Comparison of ENCODE assay signal across 16 cellular contexts in the genomic region with DNA sequence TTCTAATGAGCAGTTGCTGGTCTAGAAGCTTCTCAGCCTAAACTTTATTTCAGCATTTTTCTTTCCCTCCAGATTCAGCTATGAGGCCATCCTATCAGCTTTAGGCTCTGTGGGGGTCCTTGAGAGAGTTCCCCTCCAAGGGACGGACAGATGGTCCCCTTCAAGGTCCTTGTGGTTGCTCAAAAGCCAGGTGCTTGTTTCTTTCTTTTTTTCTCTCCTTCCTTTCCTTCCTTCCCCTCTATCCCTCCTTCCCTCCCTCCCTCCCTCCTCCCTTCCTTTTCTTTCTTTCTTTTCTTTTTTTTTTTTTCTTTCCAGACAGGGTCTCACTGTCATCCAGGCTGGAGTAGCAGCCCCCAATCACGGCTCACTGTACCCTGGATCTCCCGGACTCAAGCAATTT. TPM values are rescaled to one million over a fixed set of nuclear protein-coding genes. Genes with fewer than 3 reads are reported as not detected.
DNase-seq lines count a peak whose midpoint lies in the region; ATAC-seq and TF ChIP-seq lines count a peak whose summit lies in the region.
"Had no signal": no experiment of that assay in that cellular context is flagged by ENCODE, and none has a peak within 500 bp of the region (broad histone marks: within the 10 kb centered on the region; RNA-seq: fewer than 3 reads in every experiment).

No MANE protein-coding gene starts in this region.

- H3K27me3 ChIP-seq in KMS-11 (ENCODE audit: insufficient read depth, low read depth) (peaks cover 15% of the 10 kb centered on the region; the same call in 1 of the 2 replicates), spleen (replicated peaks in 1 of 7) (peaks cover 0 to 9% (median 0%) of the 10 kb centered on the region in 7 donors), prostate gland (replicated peaks; ENCODE audit: insufficient read depth) (no peaks in the 10 kb centered on the region)
- H3K27me3 ChIP-seq: Peyer's patch, tibial artery had no signal

- no peak for DNase-seq in activated T-cell treated with anti-CD3 and anti-CD28 coated beads, Interleukin-2, amount 50 U/mL, for 4 hours
- no peak for DNase-seq in activated T-cell treated with anti-CD3 and anti-CD28 coated beads, Interleukin-2, amount 50 U/mL, for 48 hours
- DNase-seq in spleen: no peak
- DNase-seq in prostate gland (ENCODE audit: low spot score): no peak
- no peak for DNase-seq in NCI-H1930 (lab: John Stamatoyannopoulos, UW)
- DNase-seq: left colon, NCI-H1436, NCI-H774, SK-N-SH had no signal

- peak overlapping the region; percentile 97 for H3K27ac Mint-ChIP-seq in dendritic cell treated with granulocyte-macrophage colony-stimulating factor and Interleukin-4, amounts not matched to agents 40 ng/mL and 50 ng/mL, for 4 days

- H3K4me3 Mint-ChIP-seq in activated T-cell treated with anti-CD3 and anti-CD28 coated beads, Interleukin-2, amount 50 U/mL, for 4 hours: peak overlapping the region; percentile 58
- no peak overlapping the region for H3K4me3 Mint-ChIP-seq in dendritic cell treated with granulocyte-macrophage colony-stimulating factor and Interleukin-4, amounts not matched to agents 40 ng/mL and 50 ng/mL, for 4 days

- no peaks in the 10 kb centered on the region for H3K79me2 ChIP-seq in KMS-11 (ENCODE audit: insufficient read depth, low read depth)

- TF ChIP-seq CTCF in KMS-11 (conservative IDR thresholded peaks at IDR 0.05; ENCODE audit: low read depth, low read length) (no peak), spleen (IDR thresholded peaks at IDR 0.05 in 8 of 11, conservative IDR thresholded peaks at IDR 0.05 in 3 of 11) (no peak), prostate gland (IDR thresholded peaks at IDR 0.05) (no peak)

- no peaks in the 10 kb centered on the region for H3K27me3 Mint-ChIP-seq in activated T-cell treated with anti-CD3 and anti-CD28 coated beads, Interleukin-2, amount 50 U/mL, for 4 hours (ENCODE audit: low read depth)
- no peaks in the 10 kb centered on the region for H3K27me3 Mint-ChIP-seq in dendritic cell treated with granulocyte-macrophage colony-stimulating factor and Interleukin-4, amounts not matched to agents 40 ng/mL and 50 ng/mL, for 4 days

- no peaks in the 10 kb centered on the region for H3K9me3 Mint-ChIP-seq in activated T-cell treated with anti-CD3 and anti-CD28 coated beads, Interleukin-2, amount 50 U/mL, for 4 hours
- H3K9me3 Mint-ChIP-seq in dendritic cell treated with granulocyte-macrophage colony-stimulating factor and Interleukin-4, amounts not matched to agents 40 ng/mL and 50 ng/mL, for 4 days: no peaks in the 10 kb centered on the region

- H4K20me1 ChIP-seq in KMS-11 (ENCODE audit: insufficient read depth): no peaks in the 10 kb centered on the region

- intact Hi-C loops in dendritic cell treated with granulocyte-macrophage colony-stimulating factor and Interleukin-4, amounts not matched to agents 40 ng/mL and 50 ng/mL, for 4 days (cut with micrococcal nuclease): no loop called here
- intact Hi-C loops in spleen (cut with DNase I; ENCODE audit: low total_unique reads) (no loop called here), prostate gland (cut with DNase I) (loop anchor here (2.0 to 10.0 kb wide), 3 partner anchors 49 to 151 kb away; a partner anchor contains a TSS)

- H2AFZ ChIP-seq in KMS-11 (ENCODE audit: low read depth): peak overlapping the region; percentile 73

- 59 to 73% (median 68%) methylated on average over 3 of the region's 3 CpGs for WGBS in spleen, 5 donors
- WGBS in prostate gland: 96% methylated on average over 3 of the region's 3 CpGs

- peaks cover 69% of the 10 kb centered on the region for H3K4me1 Mint-ChIP-seq in activated T-cell treated with anti-CD3 and anti-CD28 coated beads, Interleukin-2, amount 50 U/mL, for 4 hours (ENCODE audit: low read depth)
- peaks cover 68% of the 10 kb centered on the region for H3K4me1 Mint-ChIP-seq in dendritic cell treated with granulocyte-macrophage colony-stimulating factor and Interleukin-4, amounts not matched to agents 40 ng/mL and 50 ng/mL, for 4 days (ENCODE audit: low read depth)

- H3K4me1 ChIP-seq in KMS-11 (ENCODE audit: low read depth, poor library complexity, severe bottlenecking) (peaks cover 77% of the 10 kb centered on the region), spleen (peaks cover 39 to 95% (median 84%) of the 10 kb centered on the region in 6 donors), prostate gland (replicated peaks) (no peaks in the 10 kb centered on the region)

- H3K9me3 ChIP-seq in spleen: no peaks in the 10 kb centered on the region
- no peaks in the 10 kb centered on the region for H3K9me3 ChIP-seq in prostate gland
- H3K9me3 ChIP-seq: A549, Peyer's patch, SK-N-SH, tibial artery had no signal

- peak overlapping the region; percentile 72 for H3K27ac ChIP-seq in KMS-11
- peak overlapping the region; percentile 35 to 99 (median 94) for H3K27ac ChIP-seq in spleen
- H3K27ac ChIP-seq in prostate gland: no peak overlapping the region

- H3K36me3 Mint-ChIP-seq in activated T-cell treated with anti-CD3 and anti-CD28 coated beads, Interleukin-2, amount 50 U/mL, for 4 hours (ENCODE audit: insufficient read depth): no peaks in the 10 kb centered on the region
- peaks cover 20% of the 10 kb centered on the region for H3K36me3 Mint-ChIP-seq in dendritic cell treated with granulocyte-macrophage colony-stimulating factor and Interleukin-4, amounts not matched to agents 40 ng/mL and 50 ng/mL, for 4 days (ENCODE audit: low read depth)

- H3K4me3 ChIP-seq in KMS-11 (IDR thresholded peaks at IDR 0.05; ENCODE audit: insufficient read depth, low read depth, low read length): no peak overlapping the region
- peak overlapping the region in 1 of 8 donors; percentile 77 for H3K4me3 ChIP-seq in spleen
- no peak overlapping the region for H3K4me3 ChIP-seq in prostate gland

- TF ChIP-seq POLR2A in spleen (IDR thresholded peaks at IDR 0.05): no peak
- TF ChIP-seq POLR2A in prostate gland (IDR thresholded peaks at IDR 0.05): no peak

- peak overlapping the region; percentile 45; the same call in 1 of the 2 replicates for H3K9ac ChIP-seq in KMS-11
- H3K9ac ChIP-seq: SK-N-SH had no signal

- ATAC-seq in activated T-cell treated with anti-CD3 and anti-CD28 coated beads, Interleukin-2, amount 50 U/mL, for 4 hours: no peak
- no peak for ATAC-seq in GM21390 (IDR thresholded peaks at IDR 0.05; ENCODE audit: unreplicated experiment)
- ATAC-seq: sciatic nerve had no signal

- no peaks in the 10 kb centered on the region for H3K36me3 ChIP-seq in KMS-11 (ENCODE audit: insufficient read depth)
- H3K36me3 ChIP-seq in spleen: no peaks in the 10 kb centered on the region
- H3K36me3 ChIP-seq in prostate gland: no peaks in the 10 kb centered on the region
- H3K36me3 ChIP-seq: Peyer's patch, tibial artery had no signal

- H3K4me2 ChIP-seq in KMS-11: peak overlapping the region; percentile 93

RNA-seq across cellular contexts. Expression of a gene that starts 1.2 kb away (rescaled TPM):
- 10 to 100 TPM; 20.7 to 28.7 (median 24.1) TPM for total RNA-seq in activated T-cell treated with anti-CD3 and anti-CD28 coated beads, Interleukin-2, amount 50 U/mL, for 4 hours
- 10 to 100 TPM; 40.3 to 74.5 (median 55.5) TPM for total RNA-seq in spleen
- 1 to 10 TPM; 2.8 to 6.1 (median 3.9) TPM for polyA plus RNA-seq in spleen
- total RNA-seq in prostate gland: 10 to 100 TPM; 70.1 to 80.7 TPM

Comparison
In these comparisons a context has a peak if more than half of its experiments do, and no peak if none do; other contexts are left out.
1. H3K27ac ChIP-seq: peak in KMS-11 (single experiment) and spleen (8 of 8); none in prostate gland (0 of 2).